ENCODE assay signal across 1 cellular context in the genomic region with DNA sequence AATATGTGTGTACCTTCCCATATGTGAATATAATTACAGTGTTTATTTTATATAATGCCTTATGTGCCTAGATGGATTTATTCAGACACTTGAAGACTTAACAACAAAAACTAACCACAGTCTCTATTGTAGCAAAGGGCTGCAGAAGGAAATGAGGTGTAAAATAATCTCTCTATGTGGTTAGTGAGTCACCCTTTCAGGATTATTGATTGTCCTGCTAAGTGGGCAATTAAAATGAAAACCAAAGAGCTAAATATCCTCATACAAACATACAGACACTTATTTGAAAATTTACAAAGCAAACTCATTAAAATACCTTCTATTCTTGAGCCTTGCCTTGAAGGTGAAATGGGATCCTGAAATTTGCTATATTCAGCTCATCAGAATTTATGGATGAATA.
TF ChIP-seq lines count a peak whose summit lies in the region.

No MANE protein-coding gene starts in this region.

TF ChIP-seq in HEK293, 187 proteins besides CTCF, POLR2A, EP300 and RAD21 (continued from another document):
- TF ChIP-seq ZNF24 (tag by site-specific recombination; IDR thresholded peaks at IDR 0.05) = 0 out of 2 replicates have a peak, but pooled peaks have one; percentile 42
- 0 out of 2 replicates have a peak, but pooled peaks have one; percentile 23 for TF ChIP-seq KLF10 (tag by site-specific recombination; IDR thresholded peaks at IDR 0.05)
- no peak for TF ChIP-seq ZNF660 (tag by site-specific recombination; IDR thresholded peaks at IDR 0.05)
- TF ChIP-seq ZNF2 (tag by site-specific recombination; IDR thresholded peaks at IDR 0.05) = no peak
- peak; percentile 20; the same call in 1 of the 2 replicates for TF ChIP-seq ZBTB21 (tag by site-specific recombination; IDR thresholded peaks at IDR 0.05)
- TF ChIP-seq, protein P1, sequence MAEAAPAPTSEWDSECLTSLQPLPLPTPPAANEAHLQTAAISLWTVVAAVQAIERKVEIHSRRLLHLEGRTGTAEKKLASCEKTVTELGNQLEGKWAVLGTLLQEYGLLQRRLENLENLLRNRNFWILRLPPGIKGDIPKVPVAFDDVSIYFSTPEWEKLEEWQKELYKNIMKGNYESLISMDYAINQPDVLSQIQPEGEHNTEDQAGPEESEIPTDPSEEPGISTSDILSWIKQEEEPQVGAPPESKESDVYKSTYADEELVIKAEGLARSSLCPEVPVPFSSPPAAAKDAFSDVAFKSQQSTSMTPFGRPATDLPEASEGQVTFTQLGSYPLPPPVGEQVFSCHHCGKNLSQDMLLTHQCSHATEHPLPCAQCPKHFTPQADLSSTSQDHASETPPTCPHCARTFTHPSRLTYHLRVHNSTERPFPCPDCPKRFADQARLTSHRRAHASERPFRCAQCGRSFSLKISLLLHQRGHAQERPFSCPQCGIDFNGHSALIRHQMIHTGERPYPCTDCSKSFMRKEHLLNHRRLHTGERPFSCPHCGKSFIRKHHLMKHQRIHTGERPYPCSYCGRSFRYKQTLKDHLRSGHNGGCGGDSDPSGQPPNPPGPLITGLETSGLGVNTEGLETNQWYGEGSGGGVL (tag by site-specific recombination; IDR thresholded peaks at IDR 0.05) = no peak
- TF ChIP-seq SP7 (tag by site-specific recombination; IDR thresholded peaks at IDR 0.05) = peak; percentile 81
- TF ChIP-seq GLI2 (tag by site-specific recombination; IDR thresholded peaks at IDR 0.05; ENCODE audit: borderline replicate concordance, low read depth) = peak; percentile 68; the same call in 1 of the 2 replicates
- TF ChIP-seq ZFP37 (tag by site-specific recombination; IDR thresholded peaks at IDR 0.05) = peak; percentile 72; the same call in 1 of the 2 replicates
- TF ChIP-seq ZNF394 (tag by site-specific recombination; IDR thresholded peaks at IDR 0.05; ENCODE audit: borderline replicate concordance) = peak; percentile 60; the same call in 1 of the 2 replicates
- peak; percentile 61 for TF ChIP-seq FEZF1 (tag by site-specific recombination; IDR thresholded peaks at IDR 0.05)
- peak; percentile 70; the same call in 1 of the 2 replicates for TF ChIP-seq ZNF843 (tag by site-specific recombination; IDR thresholded peaks at IDR 0.05)
- TF ChIP-seq, protein P2, sequence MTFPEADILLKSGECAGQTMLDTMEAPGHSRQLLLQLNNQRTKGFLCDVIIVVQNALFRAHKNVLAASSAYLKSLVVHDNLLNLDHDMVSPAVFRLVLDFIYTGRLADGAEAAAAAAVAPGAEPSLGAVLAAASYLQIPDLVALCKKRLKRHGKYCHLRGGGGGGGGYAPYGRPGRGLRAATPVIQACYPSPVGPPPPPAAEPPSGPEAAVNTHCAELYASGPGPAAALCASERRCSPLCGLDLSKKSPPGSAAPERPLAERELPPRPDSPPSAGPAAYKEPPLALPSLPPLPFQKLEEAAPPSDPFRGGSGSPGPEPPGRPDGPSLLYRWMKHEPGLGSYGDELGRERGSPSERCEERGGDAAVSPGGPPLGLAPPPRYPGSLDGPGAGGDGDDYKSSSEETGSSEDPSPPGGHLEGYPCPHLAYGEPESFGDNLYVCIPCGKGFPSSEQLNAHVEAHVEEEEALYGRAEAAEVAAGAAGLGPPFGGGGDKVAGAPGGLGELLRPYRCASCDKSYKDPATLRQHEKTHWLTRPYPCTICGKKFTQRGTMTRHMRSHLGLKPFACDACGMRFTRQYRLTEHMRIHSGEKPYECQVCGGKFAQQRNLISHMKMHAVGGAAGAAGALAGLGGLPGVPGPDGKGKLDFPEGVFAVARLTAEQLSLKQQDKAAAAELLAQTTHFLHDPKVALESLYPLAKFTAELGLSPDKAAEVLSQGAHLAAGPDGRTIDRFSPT (tag by site-specific recombination; IDR thresholded peaks at IDR 0.05) = peak; percentile 80
- peak; percentile 92 for TF ChIP-seq HOXD13 (CRISPR knock-in tag; IDR thresholded peaks at IDR 0.05; ENCODE audit: borderline replicate concordance)
- TF ChIP-seq, protein P3, sequence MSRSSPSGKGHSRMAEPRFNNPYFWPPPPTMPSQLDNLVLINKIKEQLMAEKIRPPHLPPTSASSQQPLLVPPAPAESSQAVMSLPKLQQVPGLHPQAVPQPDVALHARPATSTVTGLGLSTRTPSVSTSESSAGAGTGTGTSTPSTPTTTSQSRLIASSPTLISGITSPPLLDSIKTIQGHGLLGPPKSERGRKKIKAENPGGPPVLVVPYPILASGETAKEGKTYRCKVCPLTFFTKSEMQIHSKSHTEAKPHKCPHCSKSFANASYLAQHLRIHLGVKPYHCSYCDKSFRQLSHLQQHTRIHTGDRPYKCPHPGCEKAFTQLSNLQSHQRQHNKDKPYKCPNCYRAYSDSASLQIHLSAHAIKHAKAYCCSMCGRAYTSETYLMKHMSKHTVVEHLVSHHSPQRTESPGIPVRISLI (tag by site-specific recombination; IDR thresholded peaks at IDR 0.05) = 0 out of 2 replicates have a peak, but pooled peaks have one; percentile 20
- 0 out of 2 replicates have a peak, but pooled peaks have one; percentile 24 for TF ChIP-seq ZEB2 (tag by site-specific recombination; IDR thresholded peaks at IDR 0.05)
- TF ChIP-seq WT1 (tag by site-specific recombination; IDR thresholded peaks at IDR 0.05) = peak; percentile 32; the same call in 1 of the 2 replicates
- TF ChIP-seq TCF7L2 (IDR thresholded peaks at IDR 0.05; ENCODE audit: borderline replicate concordance, low read depth, low read length) = 0 out of 2 replicates have a peak, but pooled peaks have one; percentile 28
